In genomic region chr1:16057314-16057915, GRCh38 we compare ENCODE assay signal across 1 cellular context.
TF ChIP-seq lines count a peak whose summit lies in the region.
"Not testable (repeated sequence)": the region's sequence is repeated elsewhere in the genome, so short reads cannot be mapped to it uniquely, and the experiment has no call there.

No MANE protein-coding gene starts in this region.

TF ChIP-seq in HepG2, 621 proteins besides CTCF, POLR2A, EP300 and RAD21:
- TF ChIP-seq PAXIP1 (CRISPR knock-in tag; conservative IDR thresholded peaks at IDR 0.05) (peak; percentile 51; the same call in 1 of the 2 replicates), RXRA (CRISPR knock-in tag; IDR thresholded peaks at IDR 0.05) (peak; percentile 75), RXRB (CRISPR knock-in tag; IDR thresholded peaks at IDR 0.05; ENCODE audit: borderline replicate concordance) (peak; percentile 91), NR2F6 (CRISPR knock-in tag; IDR thresholded peaks at IDR 0.05) (peak; percentile 28; the same call in 1 of the 2 replicates), HNF4A (CRISPR knock-in tag; IDR thresholded peaks at IDR 0.05) (peak; percentile 73), SALL1 (CRISPR knock-in tag; IDR thresholded peaks at IDR 0.05) (peak; percentile 47; the same call in 1 of the 2 replicates), RARA (CRISPR knock-in tag; IDR thresholded peaks at IDR 0.05) (0 out of 2 replicates have a peak, but pooled peaks have one; percentile 39), ZNF441 (CRISPR knock-in tag; IDR thresholded peaks at IDR 0.05; ENCODE audit: borderline replicate concordance) (0 out of 2 replicates have a peak, but pooled peaks have one; percentile 48), ESRRA (CRISPR knock-in tag; IDR thresholded peaks at IDR 0.05; ENCODE audit: low read depth) (peak; percentile 98), GATAD2A (CRISPR knock-in tag; IDR thresholded peaks at IDR 0.05) (0 out of 2 replicates have a peak, but pooled peaks have one; percentile 34), MTA1 (CRISPR knock-in tag; IDR thresholded peaks at IDR 0.05; ENCODE audit: borderline replicate concordance) (0 out of 2 replicates have a peak, but pooled peaks have one; percentile 37), ARID5B (CRISPR knock-in tag; IDR thresholded peaks at IDR 0.05) (0 out of 2 replicates have a peak, but pooled peaks have one; percentile 20), NR2F1 (CRISPR knock-in tag; IDR thresholded peaks at IDR 0.05) (peak in 1 of 2 experiments; percentile 46; a peak in 1 of 4 replicates), TFAP4 (IDR thresholded peaks at IDR 0.05; ENCODE audit: borderline replicate concordance, low read depth) (0 out of 2 replicates have a peak, but pooled peaks have one; percentile 26), MED1 (CRISPR knock-in tag; IDR thresholded peaks at IDR 0.05) (peak; percentile 21; the same call in 1 of the 2 replicates)
- TF ChIP-seq NR2F6 (IDR thresholded peaks at IDR 0.05), result not testable (repeated sequence)
- TF ChIP-seq, protein P1, sequence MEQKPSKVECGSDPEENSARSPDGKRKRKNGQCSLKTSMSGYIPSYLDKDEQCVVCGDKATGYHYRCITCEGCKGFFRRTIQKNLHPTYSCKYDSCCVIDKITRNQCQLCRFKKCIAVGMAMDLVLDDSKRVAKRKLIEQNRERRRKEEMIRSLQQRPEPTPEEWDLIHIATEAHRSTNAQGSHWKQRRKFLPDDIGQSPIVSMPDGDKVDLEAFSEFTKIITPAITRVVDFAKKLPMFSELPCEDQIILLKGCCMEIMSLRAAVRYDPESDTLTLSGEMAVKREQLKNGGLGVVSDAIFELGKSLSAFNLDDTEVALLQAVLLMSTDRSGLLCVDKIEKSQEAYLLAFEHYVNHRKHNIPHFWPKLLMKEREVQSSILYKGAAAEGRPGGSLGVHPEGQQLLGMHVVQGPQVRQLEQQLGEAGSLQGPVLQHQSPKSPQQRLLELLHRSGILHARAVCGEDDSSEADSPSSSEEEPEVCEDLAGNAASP (CRISPR knock-in tag; IDR thresholded peaks at IDR 0.05; ENCODE audit: borderline replicate concordance), result peak; percentile 95
